19 cellular contexts compared by ENCODE assay signal in the genomic region with DNA sequence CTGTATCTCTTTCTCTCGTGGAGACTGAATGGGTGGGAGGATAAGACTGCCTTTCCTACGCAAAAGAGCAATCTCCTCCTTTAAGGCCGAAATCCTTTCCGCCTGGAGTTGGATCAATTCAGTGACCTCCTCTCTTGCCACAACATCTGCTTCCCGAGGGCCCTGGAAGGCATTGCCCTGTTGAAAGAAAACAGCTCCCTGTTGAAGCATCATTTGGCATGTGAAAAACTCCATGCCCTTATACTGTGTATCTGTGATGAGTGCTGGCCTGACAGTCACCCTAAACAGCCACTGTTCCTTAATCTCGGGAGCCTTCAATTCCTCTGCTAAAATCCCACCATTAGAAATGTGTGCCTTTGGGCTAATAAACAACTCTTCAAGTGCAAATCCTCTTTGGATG.
DNase-seq lines count a peak whose midpoint lies in the region; ATAC-seq and TF ChIP-seq lines count a peak whose summit lies in the region.
"Had no signal": no experiment of that assay in that cellular context is flagged by ENCODE, and none has a peak within 500 bp of the region (broad histone marks: within the 10 kb centered on the region; RNA-seq: fewer than 3 reads in every experiment).

No MANE protein-coding gene starts in this region.

- no peak for TF ChIP-seq POLR2A in esophagus muscularis mucosa (IDR thresholded peaks at IDR 0.05; ENCODE audit: low read depth)
- TF ChIP-seq POLR2A in uterus (IDR thresholded peaks at IDR 0.05) = no peak

- H3K4me3 ChIP-seq in esophagus muscularis mucosa = no peak overlapping the region
- H3K4me3 ChIP-seq in uterus = no peak overlapping the region
- H3K4me3 ChIP-seq: BLaER1, SJCRH30 had no signal

- CTCF ChIA-PET in Calu3 (lab: Charles Lee) = no interaction called here

- H3K4me1 Mint-ChIP-seq in activated CD4-positive, alpha-beta T cell treated with anti-CD3 and anti-CD28 coated beads, Interleukin-2, amount 10 ng/mL, durations not matched to agents 24 days and 14 days = peaks cover 4% of the 10 kb centered on the region
- H3K4me1 Mint-ChIP-seq in neural crest cell (peaks cover 36% of the 10 kb centered on the region), Calu3 (ENCODE audit: low read depth, unreplicated experiment) (peaks cover 13% of the 10 kb centered on the region)
- no peaks in the 10 kb centered on the region for H3K4me1 Mint-ChIP-seq in stimulated activated memory B cell treated with anti-CD40 and anti-IgM and Interleukin-4, amounts not matched to agents 10 μg/mL and 1 μg/mL and 100 μg/mL, for 72 hours
- H3K4me1 Mint-ChIP-seq: CD8-positive, alpha-beta memory T cell; IgD-negative memory B cell had no signal

- no peaks in the 10 kb centered on the region for H3K27me3 Mint-ChIP-seq in activated CD4-positive, alpha-beta T cell treated with anti-CD3 and anti-CD28 coated beads, Interleukin-2, amount 10 ng/mL, durations not matched to agents 24 days and 14 days
- no peaks in the 10 kb centered on the region for H3K27me3 Mint-ChIP-seq in neural crest cell (ENCODE audit: low read depth)
- no peaks in the 10 kb centered on the region for H3K27me3 Mint-ChIP-seq in Calu3 (ENCODE audit: unreplicated experiment)
- no peaks in the 10 kb centered on the region for H3K27me3 Mint-ChIP-seq in stimulated activated memory B cell treated with anti-CD40 and anti-IgM and Interleukin-4, amounts not matched to agents 10 μg/mL and 1 μg/mL and 100 μg/mL, for 72 hours
- H3K27me3 Mint-ChIP-seq: CD8-positive, alpha-beta memory T cell; IgD-negative memory B cell had no signal

- no peaks in the 10 kb centered on the region for H3K9me3 ChIP-seq in esophagus muscularis mucosa
- H3K9me3 ChIP-seq in uterus = no peaks in the 10 kb centered on the region
- H3K9me3 ChIP-seq: BLaER1, SJCRH30 had no signal

- 63% methylated on average over 6 of the region's 6 CpGs for WGBS in esophagus muscularis mucosa

- no peak overlapping the region for H3K4me3 Mint-ChIP-seq in activated CD4-positive, alpha-beta T cell treated with anti-CD3 and anti-CD28 coated beads, Interleukin-2, amount 10 ng/mL, durations not matched to agents 24 days and 14 days
- peak overlapping the region; percentile 5 for H3K4me3 Mint-ChIP-seq in neural crest cell
- H3K4me3 Mint-ChIP-seq in Calu3 (ENCODE audit: low read depth, unreplicated experiment) = no peak overlapping the region
- no peak overlapping the region for H3K4me3 Mint-ChIP-seq in stimulated activated memory B cell treated with anti-CD40 and anti-IgM and Interleukin-4, amounts not matched to agents 10 μg/mL and 1 μg/mL and 100 μg/mL, for 72 hours
- H3K4me3 Mint-ChIP-seq: CD8-positive, alpha-beta memory T cell; IgD-negative memory B cell had no signal

- H3K9me3 Mint-ChIP-seq in activated CD4-positive, alpha-beta T cell treated with anti-CD3 and anti-CD28 coated beads, Interleukin-2, amount 10 ng/mL, durations not matched to agents 24 days and 14 days = no peaks in the 10 kb centered on the region
- no peaks in the 10 kb centered on the region for H3K9me3 Mint-ChIP-seq in neural crest cell
- H3K9me3 Mint-ChIP-seq in Calu3 (ENCODE audit: low read depth, unreplicated experiment) = no peaks in the 10 kb centered on the region
- no peaks in the 10 kb centered on the region for H3K9me3 Mint-ChIP-seq in stimulated activated memory B cell treated with anti-CD40 and anti-IgM and Interleukin-4, amounts not matched to agents 10 μg/mL and 1 μg/mL and 100 μg/mL, for 72 hours
- H3K9me3 Mint-ChIP-seq: CD8-positive, alpha-beta memory T cell; IgD-negative memory B cell had no signal

- TF ChIP-seq CTCF in esophagus muscularis mucosa (IDR thresholded peaks at IDR 0.05) (no peak), neural crest cell (conservative IDR thresholded peaks at IDR 0.05) (no peak), uterus (IDR thresholded peaks at IDR 0.05) (no peak), Calu3 (IDR thresholded peaks at IDR 0.05; ENCODE audit: unreplicated experiment) (no peak)

- intact Hi-C loops in activated CD4-positive, alpha-beta T cell treated with anti-CD3 and anti-CD28 coated beads, Interleukin-2, amount 10 ng/mL, durations not matched to agents 24 days and 14 days (cut with micrococcal nuclease) = no loop called here
- intact Hi-C loops in esophagus muscularis mucosa (cut with DNase I) = no loop called here
- intact Hi-C loops in uterus (cut with DNase I; ENCODE audit: low total_unique reads) = no loop called here
- intact Hi-C loops in Calu3 (cut with micrococcal nuclease; ENCODE audit: unreplicated experiment) = no loop called here

- BruUV-seq in Calu3 (replicated peaks; lab: Mats Ljungman, UMichigan) = no TSS peak

- no peaks in the 10 kb centered on the region for H3K36me3 Mint-ChIP-seq in activated CD4-positive, alpha-beta T cell treated with anti-CD3 and anti-CD28 coated beads, Interleukin-2, amount 10 ng/mL, durations not matched to agents 24 days and 14 days (ENCODE audit: low read depth)
- H3K36me3 Mint-ChIP-seq in neural crest cell (ENCODE audit: low read depth) (no peaks in the 10 kb centered on the region), Calu3 (ENCODE audit: insufficient read depth, unreplicated experiment) (no peaks in the 10 kb centered on the region)
- peaks cover 7% of the 10 kb centered on the region for H3K36me3 Mint-ChIP-seq in stimulated activated memory B cell treated with anti-CD40 and anti-IgM and Interleukin-4, amounts not matched to agents 10 μg/mL and 1 μg/mL and 100 μg/mL, for 72 hours

- DNase-seq in activated CD4-positive, alpha-beta T cell treated with anti-CD3 and anti-CD28 coated beads, Interleukin-2, amount 10 ng/mL, durations not matched to agents 24 days and 14 days = peak; percentile 47
- no peak for DNase-seq in activated CD4-positive, alpha-beta T cell treated with anti-CD3 and anti-CD28 coated beads for 48 hours
- DNase-seq in esophagus muscularis mucosa (ENCODE audit: extremely low spot score) (peak; percentile 90), neural crest cell (ENCODE audit: low read depth, low spot score) (no peak), uterus (no peak), Calu3 (no peak), RPMI8226 (no peak)
- DNase-seq: CD8-positive, alpha-beta memory T cell; Kasumi-1; MM.1S; NCI-H1105; NCI-H1694; NCI-H226; NCI-H526; SJCRH30 had no signal

- H3K27ac Mint-ChIP-seq in activated CD4-positive, alpha-beta T cell treated with anti-CD3 and anti-CD28 coated beads, Interleukin-2, amount 10 ng/mL, durations not matched to agents 24 days and 14 days = no peak overlapping the region
- H3K27ac Mint-ChIP-seq in neural crest cell (ENCODE audit: unreplicated experiment) = no peak overlapping the region
- no peak overlapping the region for H3K27ac Mint-ChIP-seq in Calu3 (ENCODE audit: unreplicated experiment)
- no peak overlapping the region for H3K27ac Mint-ChIP-seq in stimulated activated memory B cell treated with anti-CD40 and anti-IgM and Interleukin-4, amounts not matched to agents 10 μg/mL and 1 μg/mL and 100 μg/mL, for 72 hours
- H3K27ac Mint-ChIP-seq: CD8-positive, alpha-beta memory T cell; IgD-negative memory B cell had no signal

- H3K4me1 ChIP-seq in esophagus muscularis mucosa (peaks cover 3 to 31% (median 25%) of the 10 kb centered on the region in 4 donors), uterus (peaks cover 0 to 10% of the 10 kb centered on the region in 2 donors)
- H3K4me1 ChIP-seq: BLaER1 had no signal

- ATAC-seq in stimulated activated memory B cell treated with anti-CD40 and anti-IgM and Interleukin-4, amounts not matched to agents 10 μg/mL and 1 μg/mL and 100 μg/mL, for 72 hours = no peak

- no peak for TF ChIP-seq EP300 in esophagus muscularis mucosa (IDR thresholded peaks at IDR 0.05)

- no peaks in the 10 kb centered on the region for H3K36me3 ChIP-seq in esophagus muscularis mucosa
- H3K36me3 ChIP-seq in uterus = no peaks in the 10 kb centered on the region
- H3K36me3 ChIP-seq: BLaER1, SJCRH30 had no signal

- H3K27me3 ChIP-seq in esophagus muscularis mucosa (no peaks in the 10 kb centered on the region), uterus (no peaks in the 10 kb centered on the region)
- H3K27me3 ChIP-seq: BLaER1, SJCRH30 had no signal

- H3K27ac ChIP-seq in esophagus muscularis mucosa (replicated peaks in 1 of 4) = peak overlapping the region; percentile 9 to 65 (median 38)
- peak overlapping the region; percentile 42 to 75 for H3K27ac ChIP-seq in uterus
- H3K27ac ChIP-seq: 22Rv1, BLaER1, SJCRH30 had no signal

Comparison
In these comparisons a context has a peak if more than half of its experiments do, and no peak if none do; other contexts are left out.
1. DNase-seq: peak in activated CD4-positive, alpha-beta T cell treated with anti-CD3 and anti-CD28 coated beads, Interleukin-2, amount 10 ng/mL, durations not matched to agents 24 days and 14 days (single experiment) and esophagus muscularis mucosa (single experiment); none in activated CD4-positive, alpha-beta T cell treated with anti-CD3 and anti-CD28 coated beads for 48 hours (single experiment), neural crest cell (single experiment), uterus (0 of 2), Calu3 (single experiment) and RPMI8226 (single experiment).